ENCODE assay signal across 8 cellular contexts in the genomic region with DNA sequence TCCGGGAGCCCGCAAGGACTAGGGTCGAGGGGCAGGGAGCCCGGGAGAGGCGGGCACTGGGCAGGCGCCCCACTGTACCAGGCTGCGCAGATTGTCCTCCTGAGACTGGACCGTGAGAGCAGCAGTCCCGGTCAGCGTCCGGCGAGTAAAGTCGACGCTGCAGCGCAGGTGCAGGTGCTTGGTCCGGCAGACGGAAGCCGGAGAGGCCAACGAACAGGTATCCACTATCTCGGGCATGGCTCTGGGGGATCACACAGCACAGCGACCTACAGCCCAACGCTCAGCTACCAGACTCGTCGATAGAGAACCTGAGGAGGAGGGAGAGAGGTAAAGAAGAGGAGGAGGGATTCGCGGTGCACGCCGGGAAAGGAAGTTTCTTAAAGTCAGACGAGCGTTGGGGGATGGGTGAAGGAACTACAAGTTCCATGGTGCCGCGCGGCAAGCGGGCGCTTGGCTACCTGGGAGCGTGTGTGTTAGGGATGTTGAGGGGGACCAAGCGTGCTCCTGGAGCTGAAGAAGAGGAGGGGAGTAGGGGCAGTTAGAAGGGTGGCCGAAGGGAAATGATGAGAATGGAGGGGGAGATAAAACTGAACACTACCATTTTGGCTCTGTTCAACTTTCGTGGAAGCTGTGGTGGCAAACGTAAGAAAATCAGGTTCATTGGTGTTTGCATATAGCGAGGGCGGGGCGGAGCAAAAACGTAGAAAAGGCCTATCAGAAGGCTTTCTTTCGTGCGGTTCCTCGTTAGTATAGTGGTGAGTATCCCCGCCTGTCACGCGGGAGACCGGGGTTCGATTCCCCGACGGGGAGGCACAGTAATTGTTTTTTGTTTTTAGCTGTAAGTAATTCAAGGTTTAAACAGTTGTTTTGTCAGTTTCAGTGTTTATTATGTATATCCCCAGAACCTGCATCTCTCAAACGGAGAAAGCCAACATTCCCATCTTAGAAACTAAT.
DNase-seq lines count a peak whose midpoint lies in the region; ATAC-seq lines count a peak whose summit lies in the region.

A gene (minus strand): TSS at position 305 of the 954 bp plus-strand sequence. CDS start 68 bp downstream, at position 237.

- peak; percentile 88 for ATAC-seq in GM19043 (IDR thresholded peaks at IDR 0.05; ENCODE audit: low read depth, unreplicated experiment)
- peak; percentile 91 for ATAC-seq in HG03354 (IDR thresholded peaks at IDR 0.05; ENCODE audit: poor library complexity, severe bottlenecking, unreplicated experiment)

- peak; percentile 96 for DNase-seq in AG20443 (ENCODE audit: low spot score)
- DNase-seq in NCI-H446 (lab: John Stamatoyannopoulos, UW) = peak; percentile 98 to 99
- DNase-seq in activated CD4-positive, CD25-positive, alpha-beta regulatory T cell treated with anti-CD3 and anti-CD28 coated beads, Interleukin-2, amount 50 U/mL, for 16 hours (ENCODE audit: low read depth, low spot score) = peak; percentile 95
- peak; percentile 99 for DNase-seq in cerebellar cortex (ENCODE audit: low spot score)
- DNase-seq in islet precursor cell = peak; percentile 100
- DNase-seq in stimulated activated CD4-positive, alpha-beta T cell treated with anti-CD3 and anti-CD28 coated beads, Interleukin-12 subunit alpha, Interleukin-12 subunit beta, amount 100 ng/mL, for 48 hours (ENCODE audit: low read depth in 2 of 3, low spot score in 1 of 3) = peak; percentile 92 to 98 (median 93)

Comparison
In these comparisons a context has a peak if more than half of its experiments do, and no peak if none do; other contexts are left out.
1. Peak in every context shown above with its lines: DNase-seq and ATAC-seq.